Comparison of ENCODE assay signal across 29 cellular contexts in genomic region chr15:100118546-100118945, GRCh38.
"Had no signal": no experiment of that assay in that cellular context is flagged by ENCODE, and none has a peak within 500 bp of the region (broad histone marks: within the 10 kb centered on the region; RNA-seq: fewer than 3 reads in every experiment).

No MANE protein-coding gene starts in this region.

- H3K4me3 ChIP-seq: colonic mucosa, gastrocnemius medialis, lung, mucosa of descending colon, ovary, right lobe of liver, suprapubic skin, transverse colon, vagina had no signal

- H3K4me1 Mint-ChIP-seq: memory B cell; naive B cell; stimulated activated effector memory CD8-positive, alpha-beta T cell treated with anti-CD3 and anti-CD28 coated beads, Interleukin-12 subunit alpha, Interleukin-12 subunit beta, amount 100 ng/mL, for 72 hours had no signal

- H3K36me3 ChIP-seq: colonic mucosa, ovary, right lobe of liver, suprapubic skin, transverse colon, vagina had no signal

- H3K36me3 Mint-ChIP-seq: memory B cell; stimulated activated effector memory CD8-positive, alpha-beta T cell treated with anti-CD3 and anti-CD28 coated beads, Interleukin-12 subunit alpha, Interleukin-12 subunit beta, amount 100 ng/mL, for 72 hours had no signal

- H3K27me3 ChIP-seq: colonic mucosa, gastrocnemius medialis, ovary, right lobe of liver, suprapubic skin, transverse colon, vagina had no signal

- H3K9me3 ChIP-seq: colonic mucosa, ovary had no signal

- DNase-seq: colonic mucosa; effector CD8-positive, alpha-beta T cell; endodermal cell; foreskin fibroblast; gastrocnemius medialis; kidney; mucosa of descending colon; naive B cell; occipital lobe; ovary; retina; right lobe of liver; small intestine; stimulated activated CD4-positive, alpha-beta T cell treated with anti-CD3 and anti-CD28 coated beads, Interleukin-12 subunit alpha, Interleukin-12 subunit beta, amount 100 ng/mL, for 4 hours; stimulated activated CD4-positive, alpha-beta T cell treated with anti-CD3 and anti-CD28 coated beads, Interleukin-1b, Interleukin-23, amount 100 ng/mL, for 48 hours; stimulated activated CD4-positive, alpha-beta T cell treated with anti-CD3 and anti-CD28 coated beads, Interleukin-4, amount 100 ng/mL, for 24 hours; stimulated activated naive CD4-positive, alpha-beta T cell treated with Interleukin-2 at 50 U/mL for 16 hours; transverse colon had no signal

- H3K4me1 ChIP-seq: colonic mucosa, right lobe of liver had no signal

- ATAC-seq: esophagus mucosa; gastrocnemius medialis; left lobe of liver; mucosa of descending colon; right lobe of liver; stimulated activated effector memory CD8-positive, alpha-beta T cell treated with anti-CD3 and anti-CD28 coated beads, Interleukin-12 subunit alpha, Interleukin-12 subunit beta, amount 100 ng/mL, for 72 hours had no signal

- H3K4me3 Mint-ChIP-seq: dendritic cell treated with granulocyte-macrophage colony-stimulating factor and Interleukin-4, amounts not matched to agents 40 ng/mL and 50 ng/mL, for 4 days; endodermal cell; memory B cell; mesothelial cell of epicardium; naive B cell; nephron; stimulated activated effector memory CD8-positive, alpha-beta T cell treated with anti-CD3 and anti-CD28 coated beads, Interleukin-12 subunit alpha, Interleukin-12 subunit beta, amount 100 ng/mL, for 72 hours had no signal

- H3K27ac ChIP-seq: colonic mucosa, epithelial cell of prostate, gastrocnemius medialis, ovary, right lobe of liver, suprapubic skin, transverse colon, vagina had no signal

- H3K27ac Mint-ChIP-seq: dendritic cell treated with granulocyte-macrophage colony-stimulating factor and Interleukin-4, amounts not matched to agents 40 ng/mL and 50 ng/mL, for 4 days; endodermal cell; memory B cell; mesothelial cell of epicardium; naive B cell; nephron; stimulated activated effector memory CD8-positive, alpha-beta T cell treated with anti-CD3 and anti-CD28 coated beads, Interleukin-12 subunit alpha, Interleukin-12 subunit beta, amount 100 ng/mL, for 72 hours had no signal
